ENCODE assay signal across 8 cellular contexts in genomic region chr20:48350291-48350988, GRCh38.
A peak's percentile ranks its signal among the peaks of the same experiment; 100 is the strongest.
DNase-seq lines count a peak whose midpoint lies in the region; ATAC-seq, FAIRE-seq and TF ChIP-seq lines count a peak whose summit lies in the region.
"Had no signal": no experiment of that assay in that cellular context is flagged by ENCODE, and none has a peak within 500 bp of the region (broad histone marks: within the 10 kb centered on the region; RNA-seq: fewer than 3 reads in every experiment).

No MANE protein-coding gene starts in this region.

- H3K4me2 ChIP-seq in GM12878 (ENCODE audit: control insufficient read depth, insufficient read depth) = no peak overlapping the region

- DNase-seq in GM06990 (ENCODE audit: extremely low read depth, insufficient read length) = peak; percentile 37
- peak; percentile 21 for DNase-seq in KBM-7
- no peak for DNase-seq in GM12878 (ENCODE audit: low read depth, low spot score)
- DNase-seq in naive B cell = no peak
- no peak for DNase-seq in DMS114 treated with DMSO at 0.1 percent for 48 hours (lab: John Stamatoyannopoulos, UW; ENCODE audit: unreplicated experiment)
- DNase-seq in superior temporal gyrus (ENCODE audit: extremely low spot score) = no peak

- no peak for TF ChIP-seq POLR2A in GM12878 (IDR thresholded peaks at IDR 0.05; ENCODE audit: low read depth, low read length)

- no peaks in the 10 kb centered on the region for H3K4me1 ChIP-seq in GM12878 (ENCODE audit: control insufficient read depth, insufficient read depth, low read length)

- H3K27ac Mint-ChIP-seq in naive B cell = no peak overlapping the region

- TF ChIP-seq CTCF in GM06990 (IDR thresholded peaks at IDR 0.05; ENCODE audit: insufficient read depth, low read length, poor library complexity, severe bottlenecking) (peak; percentile 69), GM12878 (IDR thresholded peaks at IDR 0.05 in 2 of 3, conservative IDR thresholded peaks at IDR 0.05 in 1 of 3; ENCODE audit: control insufficient read depth in 2 of 3, extremely low read depth in 1 of 3, insufficient read depth in 1 of 3, low read depth in 3 of 3, low read length in 3 of 3) (peak; percentile 9 to 53 (median 41); a peak in 4 of 6 replicates)

- no peak overlapping the region for H3K4me3 Mint-ChIP-seq in naive B cell

- H3K36me3 ChIP-seq in GM06990 (ENCODE audit: control insufficient read depth, insufficient read depth, low read length) (no peaks in the 10 kb centered on the region), GM12878 (ENCODE audit: control insufficient read depth in 2 of 2, insufficient read depth in 2 of 2, low read length in 1 of 2) (no peaks in the 10 kb centered on the region)
- H3K36me3 ChIP-seq: esophagus muscularis mucosa had no signal

- POLR2A ChIA-PET in GM12878 (lab: Charles Lee) = interaction anchor here (1.1 to 1.2 kb wide), 2 partner anchors 10 to 14 kb away, joined by 3 to 5 read pairs; no protein-coding TSS in a partner anchor

- FAIRE-seq in GM12878 (lab: Jason Lieb, UNC) = peak; percentile 85

- RAD21 ChIA-PET in GM12878 (lab: Charles Lee; ENCODE audit: unreplicated experiment) = interaction anchor here (1.1 to 1.4 kb wide), 2 partner anchors 15 to 122 kb away, joined by 3 to 4 read pairs; no protein-coding TSS in a partner anchor

- in situ Hi-C loops in KBM-7 (cut with MboI; ENCODE audit: low pct_unique_long_range_greater_than_20kb, low sequenced_read_pairs) (no loop called here), GM12878 (cut with MboI) (no loop called here)

- no peaks in the 10 kb centered on the region for H3K79me2 ChIP-seq in GM12878 (ENCODE audit: control insufficient read depth, insufficient read depth, low read length)

- SMC1A ChIA-PET in GM12878 (lab: Charles Lee; ENCODE audit: uncharacterized antibody, unreplicated experiment) = interaction anchor here (0.9 to 1.3 kb wide), 2 partner anchors 11 to 20 kb away, joined by 3 to 4 read pairs; no protein-coding TSS in a partner anchor

- intact Hi-C loops in GM12878 (cut with micrococcal nuclease; ENCODE audit: unreplicated experiment) = no loop called here

- no peaks in the 10 kb centered on the region for H3K27me3 ChIP-seq in GM06990 (replicated peaks; ENCODE audit: control insufficient read depth, insufficient read depth, low read length)
- no peaks in the 10 kb centered on the region for H3K27me3 ChIP-seq in GM12878 (replicated peaks in 1 of 2; ENCODE audit: control insufficient read depth in 2 of 2, insufficient read depth in 2 of 2, low read length in 1 of 2)
- H3K27me3 ChIP-seq: esophagus muscularis mucosa had no signal

- H2AFZ ChIP-seq in GM12878 (ENCODE audit: control insufficient read depth, low read depth, low read length) = no peak overlapping the region

- H3K9ac ChIP-seq in GM12878 (ENCODE audit: control insufficient read depth, insufficient read depth, low read length) = no peak overlapping the region

- ATAC-seq in GM12878 (peak; percentile 75), naive B cell (ENCODE audit: low read depth in 2 of 2) (peak; percentile 34 to 47), HG03565 (IDR thresholded peaks at IDR 0.05; ENCODE audit: unreplicated experiment) (no peak)

- CTCF ChIA-PET in GM12878 (lab: Yijun Ruan, JAX) = interaction anchor here (0.6 to 2.5 kb wide), 4 partner anchors 21 to 270 kb away, joined by 3 to 16 read pairs (median 3); no protein-coding TSS in a partner anchor

- H3K27me3 Mint-ChIP-seq in naive B cell = peaks cover 10 to 28% (median 18%) of the 10 kb centered on the region in 3 donors

- TF ChIP-seq RAD21 in GM12878 (IDR thresholded peaks at IDR 0.05; ENCODE audit: insufficient read depth, low read depth, low read length) = peak; percentile 43

- peaks cover 0 to 9% of the 10 kb centered on the region in 2 donors for H3K36me3 Mint-ChIP-seq in naive B cell

- no peaks in the 10 kb centered on the region for H3K4me1 Mint-ChIP-seq in naive B cell

- TF ChIP-seq EP300 in GM12878 (IDR thresholded peaks at IDR 0.05; ENCODE audit: borderline replicate concordance in 1 of 2, control insufficient read depth in 1 of 2, low read depth in 2 of 2, low read length in 2 of 2) = no peak

- WGBS in GM12878 (ENCODE audit: insufficient coverage, insufficient replicate concordance, low lambda C conversion rate, missing lambda C conversion rate) = 56% methylated on average over 5 of the region's 5 CpGs

- H4K20me1 ChIP-seq in GM12878 (ENCODE audit: control insufficient read depth, insufficient read depth) = no peaks in the 10 kb centered on the region

- no peak overlapping the region for H3K4me3 ChIP-seq in GM06990 (replicated peaks; ENCODE audit: low read depth, low read length)
- no peak overlapping the region for H3K4me3 ChIP-seq in GM12878
- H3K4me3 ChIP-seq: esophagus muscularis mucosa had no signal

- H3K27ac ChIP-seq in GM12878 (ENCODE audit: control insufficient read depth, insufficient read depth) = no peak overlapping the region
- H3K27ac ChIP-seq: esophagus muscularis mucosa had no signal

- H3K9me3 ChIP-seq in GM12878 (replicated peaks; ENCODE audit: control insufficient read depth, insufficient read depth, low read length) = peaks cover 3% of the 10 kb centered on the region; the same call in 1 of the 3 replicates

- no TSS peak for BruUV-seq in GM12878 (replicated peaks; lab: Mats Ljungman, UMichigan)

- peaks cover 0 to 12% (median 10%) of the 10 kb centered on the region in 7 donors for H3K9me3 Mint-ChIP-seq in naive B cell

TF ChIP-seq in GM12878, 131 proteins besides CTCF, POLR2A, EP300 and RAD21 (continues in another document):
- TF ChIP-seq ETV6 (conservative IDR thresholded peaks at IDR 0.05 in 1 of 2, IDR thresholded peaks at IDR 0.05 in 1 of 2; ENCODE audit: borderline replicate concordance in 1 of 2, low read depth in 1 of 2) (0 out of 4 replicates have a peak, but pooled peaks of 1 of the 2 experiments have one; percentile 11), TCF7 (IDR thresholded peaks at IDR 0.05; ENCODE audit: borderline replicate concordance) (no peak), RAD51 (IDR thresholded peaks at IDR 0.05) (no peak), CEBPB (IDR thresholded peaks at IDR 0.05; ENCODE audit: borderline replicate concordance in 1 of 2, low read depth in 2 of 2, low read length in 2 of 2) (no peak), POLR2AphosphoS5 (IDR thresholded peaks at IDR 0.05; ENCODE audit: low read length) (no peak), BRCA1 (IDR thresholded peaks at IDR 0.05; ENCODE audit: low read depth, low read length) (no peak), RB1 (IDR thresholded peaks at IDR 0.05; ENCODE audit: borderline replicate concordance) (no peak), ZSCAN29 (IDR thresholded peaks at IDR 0.05) (no peak), ZBTB11 (CRISPR knock-in tag; IDR thresholded peaks at IDR 0.05) (no peak), YY1 (IDR thresholded peaks at IDR 0.05; ENCODE audit: low read depth, low read length) (peak; percentile 52; the same call in 1 of the 2 replicates), IRF3 (IDR thresholded peaks at IDR 0.05) (no peak), BMI1 (IDR thresholded peaks at IDR 0.05; ENCODE audit: borderline replicate concordance) (0 out of 2 replicates have a peak, but pooled peaks have one; percentile 35), CBX3 (IDR thresholded peaks at IDR 0.05; ENCODE audit: borderline replicate concordance, low read depth) (no peak), USF1 (IDR thresholded peaks at IDR 0.05; ENCODE audit: borderline replicate concordance, extremely low read length, insufficient read depth, low read depth, low read length) (no peak), CHD2 (IDR thresholded peaks at IDR 0.05; ENCODE audit: borderline replicate concordance, low read depth, low read length) (no peak)

Comparison
In these comparisons a context has a peak if more than half of its experiments do, and no peak if none do; other contexts are left out.
1. DNase-seq: peak in GM06990 (single experiment) and KBM-7 (single experiment); none in GM12878 (single experiment), naive B cell (single experiment), DMS114 treated with DMSO at 0.1 percent for 48 hours (single experiment) and superior temporal gyrus (single experiment).